Comparison of ENCODE assay signal across 2 cellular contexts in genomic region chr19:44725251-44725650, GRCh38.
TF ChIP-seq lines count a peak whose summit lies in the region.

No MANE protein-coding gene starts in this region.

TF ChIP-seq in GM12878, 131 proteins besides CTCF, POLR2A, EP300 and RAD21:
- TF ChIP-seq HSF1 (IDR thresholded peaks at IDR 0.05; ENCODE audit: low read depth, low read length) (no peak), IKZF1 (conservative IDR thresholded peaks at IDR 0.05) (peak; percentile 50; the same call in 1 of the 2 replicates), MEF2B (IDR thresholded peaks at IDR 0.05; ENCODE audit: partially characterized antibody, poor library complexity, severe bottlenecking) (no peak), KDM1A (IDR thresholded peaks at IDR 0.05; ENCODE audit: borderline replicate concordance) (no peak), BCL3 (IDR thresholded peaks at IDR 0.05; ENCODE audit: borderline replicate concordance, insufficient read depth, low read depth, low read length, poor library complexity, severe bottlenecking) (no peak), HCFC1 (IDR thresholded peaks at IDR 0.05; ENCODE audit: low read length) (no peak), TARDBP (IDR thresholded peaks at IDR 0.05; ENCODE audit: borderline replicate concordance) (no peak), NR2F1 (conservative IDR thresholded peaks at IDR 0.05) (peak; percentile 74), ZBTB33 (IDR thresholded peaks at IDR 0.05) (peak; percentile 90), BRCA1 (IDR thresholded peaks at IDR 0.05; ENCODE audit: low read depth, low read length) (no peak), CHD2 (IDR thresholded peaks at IDR 0.05; ENCODE audit: borderline replicate concordance, low read depth, low read length) (no peak), MXI1 (IDR thresholded peaks at IDR 0.05; ENCODE audit: low read depth, low read length) (no peak)

TF ChIP-seq in HepG2, 621 proteins besides CTCF, POLR2A, EP300 and RAD21 (continues in another document):
- TF ChIP-seq ZNF672 (CRISPR knock-in tag; IDR thresholded peaks at IDR 0.05): no peak
- peak; percentile 71; the same call in 1 of the 2 replicates for TF ChIP-seq HDAC2 (CRISPR knock-in tag; IDR thresholded peaks at IDR 0.05)
- TF ChIP-seq CEBPZ (IDR thresholded peaks at IDR 0.05; ENCODE audit: low read length): no peak
- peak; percentile 85 for TF ChIP-seq ZNF687 (CRISPR knock-in tag; IDR thresholded peaks at IDR 0.05)
- no peak for TF ChIP-seq ZNF75D (CRISPR knock-in tag; IDR thresholded peaks at IDR 0.05; ENCODE audit: borderline replicate concordance)
- TF ChIP-seq AHDC1 (CRISPR knock-in tag; IDR thresholded peaks at IDR 0.05; ENCODE audit: borderline replicate concordance): no peak
- TF ChIP-seq CBX5 (CRISPR knock-in tag; IDR thresholded peaks at IDR 0.05; ENCODE audit: borderline replicate concordance): peak; percentile 69; the same call in 1 of the 2 replicates
- no peak for TF ChIP-seq ELF4 (CRISPR knock-in tag; IDR thresholded peaks at IDR 0.05; ENCODE audit: borderline replicate concordance)
- 0 out of 2 replicates have a peak, but pooled peaks have one; percentile 10 for TF ChIP-seq ZNF770 (CRISPR knock-in tag; IDR thresholded peaks at IDR 0.05)
- TF ChIP-seq KDM6A (CRISPR knock-in tag; IDR thresholded peaks at IDR 0.05; ENCODE audit: low read depth): peak; percentile 61; the same call in 1 of the 2 replicates
- peak; percentile 85 for TF ChIP-seq TFDP2 (CRISPR knock-in tag; IDR thresholded peaks at IDR 0.05)
- TF ChIP-seq PHF20 (CRISPR knock-in tag; IDR thresholded peaks at IDR 0.05): no peak
- TF ChIP-seq DRAP1 (CRISPR knock-in tag; IDR thresholded peaks at IDR 0.05): no peak; the same call in 1 of the 2 replicates
- TF ChIP-seq CHD4 (IDR thresholded peaks at IDR 0.05; ENCODE audit: borderline replicate concordance, low read length): no peak
- TF ChIP-seq NR0B2 (CRISPR knock-in tag; IDR thresholded peaks at IDR 0.05): no peak
- no peak for TF ChIP-seq GMEB2 (CRISPR knock-in tag; IDR thresholded peaks at IDR 0.05; ENCODE audit: low read depth)
- TF ChIP-seq PCBP1 (IDR thresholded peaks at IDR 0.05; ENCODE audit: borderline replicate concordance, low read depth, low read length): no peak
- peak; percentile 61; the same call in 1 of the 2 replicates for TF ChIP-seq NCOA2 (CRISPR knock-in tag; IDR thresholded peaks at IDR 0.05)
- no peak for TF ChIP-seq SRF (IDR thresholded peaks at IDR 0.05; ENCODE audit: low read depth, low read length)
- TF ChIP-seq NPAS2 (CRISPR knock-in tag; IDR thresholded peaks at IDR 0.05; ENCODE audit: borderline replicate concordance): no peak
- TF ChIP-seq HIVEP1 (CRISPR knock-in tag; IDR thresholded peaks at IDR 0.05): peak; percentile 97
- TF ChIP-seq HOMEZ (CRISPR knock-in tag; IDR thresholded peaks at IDR 0.05; ENCODE audit: low read depth): 0 out of 2 replicates have a peak, but pooled peaks have one; percentile 51
- no peak for TF ChIP-seq MTERF4 (CRISPR knock-in tag; IDR thresholded peaks at IDR 0.05)
- peak; percentile 50; the same call in 1 of the 2 replicates for TF ChIP-seq SOX5 (CRISPR knock-in tag; IDR thresholded peaks at IDR 0.05; ENCODE audit: borderline replicate concordance)
- no peak for TF ChIP-seq HNRNPUL1 (IDR thresholded peaks at IDR 0.05; ENCODE audit: low read depth, low read length)
- no peak for TF ChIP-seq KDM5A (IDR thresholded peaks at IDR 0.05; ENCODE audit: borderline replicate concordance, low read length)
